ENCODE assay signal across 24 cellular contexts in the genomic region with DNA sequence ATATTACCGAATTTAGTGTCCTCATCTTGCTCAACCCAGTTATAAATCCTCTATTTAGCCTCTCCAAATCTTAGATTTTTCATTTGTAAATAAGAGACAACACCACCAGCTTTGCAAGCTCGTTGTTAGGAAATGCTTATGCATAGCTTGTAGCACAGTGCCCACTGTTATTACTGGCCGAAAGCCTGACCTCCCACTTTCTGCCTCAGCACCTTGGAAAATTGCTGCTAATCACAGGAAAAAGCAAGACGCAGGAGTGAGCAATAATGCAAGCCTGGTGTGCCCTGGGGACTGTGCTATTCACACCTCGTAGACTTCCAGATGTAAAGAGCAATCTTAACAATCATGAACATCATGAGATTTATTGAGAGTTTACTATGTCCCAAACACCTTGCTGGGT.
"Had no signal": no experiment of that assay in that cellular context is flagged by ENCODE, and none has a peak within 500 bp of the region (broad histone marks: within the 10 kb centered on the region; RNA-seq: fewer than 3 reads in every experiment).

No MANE protein-coding gene starts in this region.

- H3K27me3 Mint-ChIP-seq: activated CD4-positive, alpha-beta T cell treated with anti-CD3 and anti-CD28 coated beads for 36 hours; activated CD4-positive, alpha-beta T cell treated with anti-CD3 and anti-CD28 coated beads, Interleukin-2, amount 10 ng/mL, durations not matched to agents 7 days and 5 days; activated naive CD4-positive, alpha-beta T cell treated with anti-CD3 and anti-CD28 coated beads, Interleukin-2, amount 50 U/mL, for 24 hours; activated naive CD8-positive, alpha-beta T cell treated with anti-CD3 and anti-CD28 coated beads for 36 hours; activated naive CD8-positive, alpha-beta T cell treated with anti-CD3 and anti-CD28 coated beads, Interleukin-2, amount 50 U/mL, for 24 hours had no signal

- DNase-seq: activated CD4-positive, alpha-beta memory T cell treated with anti-CD3 and anti-CD28 coated beads, Interleukin-2, amount 10 ng/mL, durations not matched to agents 7 days and 5 days; activated CD4-positive, alpha-beta T cell treated with anti-CD3 and anti-CD28 coated beads for 36 hours; activated CD4-positive, alpha-beta T cell treated with anti-CD3 and anti-CD28 coated beads, Interleukin-2, amount 10 ng/mL, durations not matched to agents 7 days and 5 days; activated CD4-positive, alpha-beta T cell treated with anti-CD3 and anti-CD28 coated beads, Interleukin-2, amount 50 U/mL, for 4 hours; activated CD4-positive, CD25-positive, alpha-beta regulatory T cell; activated CD4-positive, CD25-positive, alpha-beta regulatory T cell treated with anti-CD3 and anti-CD28 coated beads, Interleukin-2, amount 50 U/mL, for 72 hours; activated CD8-positive, alpha-beta memory T cell treated with anti-CD3 and anti-CD28 coated beads, Interleukin-2, amount 50 U/mL, for 4 hours; activated effector memory CD4-positive, alpha-beta T cell treated with anti-CD3 and anti-CD28 coated beads, Interleukin-2, amount 50 U/mL, for 16 hours; activated naive CD4-positive, alpha-beta T cell treated with anti-CD3 and anti-CD28 coated beads for 36 hours; activated naive CD8-positive, alpha-beta T cell treated with anti-CD3 and anti-CD28 coated beads for 36 hours; activated naive CD8-positive, alpha-beta T cell treated with anti-CD3 and anti-CD28 coated beads, Interleukin-2, amount 50 U/mL, for 24 hours; activated T-cell treated with anti-CD3 and anti-CD28 coated beads, Interleukin-2, amount 50 U/mL, for 1 hour; activated T-cell treated with anti-CD3 and anti-CD28 coated beads, Interleukin-2, amount 50 U/mL, for 48 hours; adrenal gland; amygdala; aorta; caudate nucleus; cortex of kidney; effector CD8-positive, alpha-beta T cell; T-helper 2 cell had no signal

- H3K36me3 Mint-ChIP-seq: activated naive CD4-positive, alpha-beta T cell treated with anti-CD3 and anti-CD28 coated beads, Interleukin-2, amount 50 U/mL, for 24 hours; activated naive CD8-positive, alpha-beta T cell treated with anti-CD3 and anti-CD28 coated beads for 36 hours had no signal

- H3K9me3 Mint-ChIP-seq: activated CD4-positive, alpha-beta memory T cell treated with anti-CD3 and anti-CD28 coated beads, Interleukin-2, amount 10 ng/mL, durations not matched to agents 7 days and 5 days; activated CD4-positive, alpha-beta T cell treated with anti-CD3 and anti-CD28 coated beads, Interleukin-2, amount 10 ng/mL, durations not matched to agents 7 days and 5 days; activated naive CD4-positive, alpha-beta T cell treated with anti-CD3 and anti-CD28 coated beads for 36 hours; activated naive CD4-positive, alpha-beta T cell treated with anti-CD3 and anti-CD28 coated beads, Interleukin-2, amount 50 U/mL, for 24 hours; activated naive CD8-positive, alpha-beta T cell treated with anti-CD3 and anti-CD28 coated beads for 36 hours; activated naive CD8-positive, alpha-beta T cell treated with anti-CD3 and anti-CD28 coated beads, Interleukin-2, amount 50 U/mL, for 24 hours; activated T-helper 1 cell treated with anti-CD3 and anti-CD28 coated beads, Interleukin-12 subunit alpha, Interleukin-12 subunit beta, Interleukin-2, Interleukin-4 antibody, amounts not matched to agents 30 ng/mL and 10 ng/mL and 1 ng/mL, durations not matched to agents 14 hours and 24 hours and 36 hours; activated T-helper 2 cell treated with anti-CD3 and anti-CD28 coated beads, Interferon-gamma antibody, Interleukin-2, Interleukin-4, amounts not matched to agents 10 μg/mL and 5 μg/mL and 100 μg/mL, durations not matched to agents 14 hours and 24 hours and 36 hours had no signal

- ATAC-seq: activated CD4-positive, alpha-beta T cell treated with anti-CD3 and anti-CD28 coated beads for 36 hours; activated naive CD8-positive, alpha-beta T cell treated with anti-CD3 and anti-CD28 coated beads, Interleukin-2, amount 50 U/mL, for 24 hours; esophagus mucosa had no signal

- H3K27ac Mint-ChIP-seq: activated CD4-positive, alpha-beta memory T cell treated with anti-CD3 and anti-CD28 coated beads, Interleukin-2, amount 10 ng/mL, durations not matched to agents 7 days and 5 days; activated CD4-positive, alpha-beta T cell treated with anti-CD3 and anti-CD28 coated beads for 36 hours; activated CD4-positive, alpha-beta T cell treated with anti-CD3 and anti-CD28 coated beads, Interleukin-2, amount 10 ng/mL, durations not matched to agents 7 days and 5 days; activated naive CD4-positive, alpha-beta T cell treated with anti-CD3 and anti-CD28 coated beads for 36 hours; activated naive CD4-positive, alpha-beta T cell treated with anti-CD3 and anti-CD28 coated beads, Interleukin-2, amount 50 U/mL, for 24 hours; activated naive CD8-positive, alpha-beta T cell treated with anti-CD3 and anti-CD28 coated beads for 36 hours; activated naive CD8-positive, alpha-beta T cell treated with anti-CD3 and anti-CD28 coated beads, Interleukin-2, amount 50 U/mL, for 24 hours; activated T-helper 1 cell treated with anti-CD3 and anti-CD28 coated beads, Interleukin-12 subunit alpha, Interleukin-12 subunit beta, Interleukin-2, Interleukin-4 antibody, amounts not matched to agents 30 ng/mL and 10 ng/mL and 1 ng/mL, durations not matched to agents 14 hours and 24 hours and 36 hours; activated T-helper 2 cell treated with anti-CD3 and anti-CD28 coated beads, Interferon-gamma antibody, Interleukin-2, Interleukin-4, amounts not matched to agents 10 μg/mL and 5 μg/mL and 100 μg/mL, durations not matched to agents 14 hours and 24 hours and 36 hours had no signal

- H3K4me3 Mint-ChIP-seq: activated CD4-positive, alpha-beta memory T cell treated with anti-CD3 and anti-CD28 coated beads, Interleukin-2, amount 10 ng/mL, durations not matched to agents 7 days and 5 days; activated CD4-positive, alpha-beta T cell treated with anti-CD3 and anti-CD28 coated beads for 36 hours; activated CD4-positive, alpha-beta T cell treated with anti-CD3 and anti-CD28 coated beads, Interleukin-2, amount 10 ng/mL, durations not matched to agents 7 days and 5 days; activated naive CD4-positive, alpha-beta T cell treated with anti-CD3 and anti-CD28 coated beads for 36 hours; activated naive CD4-positive, alpha-beta T cell treated with anti-CD3 and anti-CD28 coated beads, Interleukin-2, amount 50 U/mL, for 24 hours; activated naive CD8-positive, alpha-beta T cell treated with anti-CD3 and anti-CD28 coated beads for 36 hours; activated naive CD8-positive, alpha-beta T cell treated with anti-CD3 and anti-CD28 coated beads, Interleukin-2, amount 50 U/mL, for 24 hours; activated T-helper 1 cell treated with anti-CD3 and anti-CD28 coated beads, Interleukin-12 subunit alpha, Interleukin-12 subunit beta, Interleukin-2, Interleukin-4 antibody, amounts not matched to agents 30 ng/mL and 10 ng/mL and 1 ng/mL, durations not matched to agents 14 hours and 24 hours and 36 hours had no signal
